In the genomic region with DNA sequence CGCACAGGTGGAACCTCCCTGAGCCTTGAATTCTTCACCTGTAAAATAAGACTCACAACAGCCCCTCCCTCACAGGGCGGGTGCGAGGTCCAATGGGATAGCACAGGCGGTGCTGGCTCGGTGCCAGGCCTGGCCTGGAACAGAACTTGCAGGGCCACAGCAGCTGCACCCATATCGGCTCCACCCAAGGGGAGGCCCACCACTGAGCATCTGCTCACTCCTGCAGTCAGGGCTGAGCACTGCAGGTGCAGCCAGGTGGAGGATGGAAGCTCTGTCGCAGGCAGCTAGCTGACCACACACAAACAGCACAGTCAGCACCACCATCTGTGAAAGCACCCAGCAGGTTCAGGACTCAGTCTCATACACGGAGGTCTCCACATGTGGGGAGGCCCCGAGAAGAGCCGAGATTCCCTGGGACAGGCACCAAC, we compare ENCODE assay signal across 9 cellular contexts. TPM values are rescaled to one million over a fixed set of nuclear protein-coding genes. Genes with fewer than 3 reads are reported as not detected.
A peak's percentile ranks its signal among the peaks of the same experiment; 100 is the strongest.
DNase-seq lines count a peak whose midpoint lies in the region; ATAC-seq, FAIRE-seq and TF ChIP-seq lines count a peak whose summit lies in the region.
"Had no signal": no experiment of that assay in that cellular context is flagged by ENCODE, and none has a peak within 500 bp of the region (broad histone marks: within the 10 kb centered on the region; RNA-seq: fewer than 3 reads in every experiment).

No MANE protein-coding gene starts in this region.

- FAIRE-seq in GM12891 (lab: Jason Lieb, UNC), result peak; percentile 16

- H3K36me3 ChIP-seq in psoas muscle (ENCODE audit: insufficient read depth in 1 of 2, low read depth in 1 of 2), result peaks cover 0 to 20% of the 10 kb centered on the region in 2 donors

- H3K4me1 ChIP-seq in psoas muscle, result peaks cover 13% of the 10 kb centered on the region

- no peaks in the 10 kb centered on the region for H3K27me3 ChIP-seq in psoas muscle (ENCODE audit: insufficient read depth in 3 of 3, low read length in 2 of 3)

- DNase-seq in GM12891 (ENCODE audit: insufficient read length, low spot score) (no peak), NCI-H187 (lab: John Stamatoyannopoulos, UW) (peak; percentile 80 to 87), SW480 (ENCODE audit: low spot score) (peak; percentile 62), psoas muscle (peak in 1 of 2 donors; percentile 67), GM03348 (ENCODE audit: low spot score) (no peak)
- DNase-seq: activated CD4-positive, alpha-beta T cell treated with anti-CD3 and anti-CD28 coated beads for 48 hours had no signal

- 38 to 57% (median 40%) methylated on average over 10 of the region's 10 CpGs for WGBS in psoas muscle, 3 donors

- H3K4me3 ChIP-seq in psoas muscle, result no peak overlapping the region

- ATAC-seq in psoas muscle, result peak; percentile 17 to 58 (median 36)
- ATAC-seq in GM21786 (IDR thresholded peaks at IDR 0.05; ENCODE audit: unreplicated experiment), result no peak
- no peak for ATAC-seq in GM19452 (IDR thresholded peaks at IDR 0.05; ENCODE audit: unreplicated experiment)
- no peak for ATAC-seq in GM21723 (IDR thresholded peaks at IDR 0.05; ENCODE audit: unreplicated experiment)

- intact Hi-C loops in psoas muscle (cut with DNase I), result no loop called here

- no peak for TF ChIP-seq CTCF in psoas muscle (IDR thresholded peaks at IDR 0.05)

- no peak overlapping the region for H3K27ac ChIP-seq in psoas muscle

- H3K9me3 ChIP-seq in psoas muscle, result no peaks in the 10 kb centered on the region

- no peak for TF ChIP-seq POLR2A in GM12891 (IDR thresholded peaks at IDR 0.05; ENCODE audit: low read depth, low read length)

TF ChIP-seq in GM12891, 5 proteins besides CTCF, POLR2A, EP300 and RAD21:
- no peak for TF ChIP-seq SPI1 (IDR thresholded peaks at IDR 0.05; ENCODE audit: low read depth, low read length)
- no peak for TF ChIP-seq PAX5 (IDR thresholded peaks at IDR 0.05; ENCODE audit: insufficient read depth, low read length, severe bottlenecking)
- no peak for TF ChIP-seq POLR2AphosphoS5 (IDR thresholded peaks at IDR 0.05; ENCODE audit: low read depth, low read length)

RNA-seq across cellular contexts. Expression of a gene that starts 19.6 kb away (rescaled TPM):
- 6.5 TPM for polyA plus RNA-seq in GM12891 (2012; ENCODE audit: low read depth, missing spikeins)
- 10 to 100 TPM; 16.9 to 27.3 (median 23.5) TPM for total RNA-seq in psoas muscle
- polyA plus RNA-seq in psoas muscle, result 10 to 100 TPM; 18.9 to 39.8 (median 25.6) TPM

RNA-seq across cellular contexts. Expression of a gene that starts 39.3 kb away (rescaled TPM):
- 0.21 TPM for polyA plus RNA-seq in GM12891 (2012; ENCODE audit: low read depth, missing spikeins)
- total RNA-seq in psoas muscle, result under 1 TPM in 3 of 4 donors, not detected in 1; 0.08 to 0.17 (median 0.17) TPM
- under 1 TPM in 2 of 3 donors, not detected in 1; 0.04 to 0.05 TPM for polyA plus RNA-seq in psoas muscle

Comparison
In these comparisons a context has a peak if more than half of its experiments do, and no peak if none do; other contexts are left out.
1. DNase-seq: peak in NCI-H187 (2 of 2) and SW480 (single experiment); none in GM12891 (single experiment) and GM03348 (single experiment).
2. ATAC-seq: peak in psoas muscle (4 of 4); none in GM21786 (single experiment), GM19452 (single experiment) and GM21723 (single experiment).